Comparison of ENCODE assay signal across 10 cellular contexts in the genomic region with DNA sequence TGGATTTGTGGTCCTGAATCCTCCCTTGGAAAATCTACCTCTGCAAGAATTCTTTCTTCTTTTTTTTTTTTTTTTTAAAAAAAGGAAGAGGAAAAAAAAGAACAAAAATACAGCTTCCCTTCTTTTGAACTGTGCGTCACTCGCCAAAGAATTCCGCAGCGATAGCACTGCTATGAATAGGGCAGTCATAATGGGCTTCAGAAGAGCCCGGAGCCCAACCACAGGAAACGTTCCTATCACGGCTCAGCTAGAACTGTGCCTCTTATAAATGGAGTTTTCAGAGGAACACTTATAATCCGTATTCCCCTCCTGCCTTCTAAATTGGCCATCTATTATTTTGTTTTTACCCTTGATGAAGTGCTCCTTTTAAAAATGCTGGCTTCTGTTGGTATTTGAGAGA.
DNase-seq lines count a peak whose midpoint lies in the region; ATAC-seq, FAIRE-seq and TF ChIP-seq lines count a peak whose summit lies in the region.
"Had no signal": no experiment of that assay in that cellular context is flagged by ENCODE, and none has a peak within 500 bp of the region (broad histone marks: within the 10 kb centered on the region; RNA-seq: fewer than 3 reads in every experiment).

No MANE protein-coding gene starts in this region.

- no peaks in the 10 kb centered on the region for H4K20me1 ChIP-seq in GM23338 (replicated peaks; ENCODE audit: insufficient read depth)

- no peak overlapping the region for H2AFZ ChIP-seq in GM23338

- H3F3A ChIP-seq in GM23338 (replicated peaks; ENCODE audit: low read depth): no peaks in the 10 kb centered on the region

- peak; percentile 35; the same call in 2 of the 3 replicates for ATAC-seq in GM23338
- ATAC-seq in left cardiac atrium: peak; percentile 88 to 91
- peak; percentile 92 for ATAC-seq in sciatic nerve
- ATAC-seq in HG03342 (IDR thresholded peaks at IDR 0.05; ENCODE audit: unreplicated experiment): no peak
- ATAC-seq: mucosa of descending colon had no signal

- peaks cover 4% of the 10 kb centered on the region; the same call in 2 of the 3 replicates for H3K9me3 Mint-ChIP-seq in GM23338

- no peak overlapping the region for H3K27ac ChIP-seq in GM23338 (ENCODE audit: low read depth)

- DNase-seq in GM23338 (ENCODE audit: low spot score): no peak
- peak; percentile 95 for DNase-seq in amniotic epithelial cell (ENCODE audit: low read depth)
- peak; percentile 87 for DNase-seq in left cardiac atrium
- peak; percentile 80 for DNase-seq in sciatic nerve (ENCODE audit: low spot score)
- DNase-seq in iPS-NIHi11 (ENCODE audit: low spot score): no peak
- no peak for DNase-seq in activated CD4-positive, CD25-positive, alpha-beta regulatory T cell treated with anti-CD3 and anti-CD28 coated beads, Interleukin-2, amount 50 U/mL, for 72 hours
- no peak for DNase-seq in H54 (ENCODE audit: insufficient read length, low spot score)
- DNase-seq: activated CD4-positive, alpha-beta T cell treated with anti-CD3 and anti-CD28 coated beads, Interleukin-2, amount 50 U/mL, for 48 hours had no signal

- no peaks in the 10 kb centered on the region for H3K9me2 ChIP-seq in GM23338 (ENCODE audit: insufficient read depth)

- no peak for TF ChIP-seq CTCF in GM23338 (conservative IDR thresholded peaks at IDR 0.05; ENCODE audit: low read depth in 2 of 2)

- 0 out of 2 replicates have a peak, but pooled peaks cover 7% of the 10 kb centered on the region for H3K4me1 ChIP-seq in GM23338 (ENCODE audit: insufficient read depth)

- no peaks in the 10 kb centered on the region for H3K36me3 ChIP-seq in GM23338 (ENCODE audit: insufficient read depth)

- no peak overlapping the region for H3K4me3 ChIP-seq in GM23338
- H3K4me3 ChIP-seq: mucosa of descending colon had no signal

- peaks cover 3% of the 10 kb centered on the region for H3K27me3 Mint-ChIP-seq in GM23338 (ENCODE audit: insufficient read depth, low read depth, poor library complexity)

- no peak overlapping the region for H3K4me3 Mint-ChIP-seq in GM23338

- no peak overlapping the region for H3K4me2 ChIP-seq in GM23338

- H3K79me2 ChIP-seq in GM23338 (replicated peaks; ENCODE audit: insufficient read depth): no peaks in the 10 kb centered on the region

- no peaks in the 10 kb centered on the region for H3K36me3 Mint-ChIP-seq in GM23338 (ENCODE audit: low read depth)

- no peak for TF ChIP-seq POLR2A in H54 (IDR thresholded peaks at IDR 0.05; ENCODE audit: low read depth, low read length)

- no peak for FAIRE-seq in H54 (lab: Jason Lieb, UNC)

- peaks cover 10% of the 10 kb centered on the region for H3K4me1 Mint-ChIP-seq in GM23338

- no peaks in the 10 kb centered on the region for H3K27me3 ChIP-seq in GM23338 (ENCODE audit: insufficient read depth)

- H3K27ac Mint-ChIP-seq in GM23338: no peak overlapping the region

- intact Hi-C loops in left cardiac atrium (cut with DNase I): loop anchor here in 1 of 2 donors (10.0 kb wide), 1 partner anchor 221 kb away; no protein-coding TSS in a partner anchor
- intact Hi-C loops in sciatic nerve (cut with DNase I): no loop called here

TF ChIP-seq in GM23338, 12 proteins besides CTCF, POLR2A, EP300 and RAD21:
- TF ChIP-seq ZNF114 (CRISPR knock-in tag; IDR thresholded peaks at IDR 0.05): no peak
- TF ChIP-seq ZNF331 (CRISPR knock-in tag; IDR thresholded peaks at IDR 0.05; ENCODE audit: low read depth): no peak

Comparison
In these comparisons a context has a peak if more than half of its experiments do, and no peak if none do; other contexts are left out.
1. DNase-seq: peak in amniotic epithelial cell (single experiment), left cardiac atrium (single experiment) and sciatic nerve (single experiment); none in GM23338 (single experiment), iPS-NIHi11 (single experiment), activated CD4-positive, CD25-positive, alpha-beta regulatory T cell treated with anti-CD3 and anti-CD28 coated beads, Interleukin-2, amount 50 U/mL, for 72 hours (single experiment) and H54 (single experiment).